ENCODE assay signal across 17 cellular contexts in the genomic region with DNA sequence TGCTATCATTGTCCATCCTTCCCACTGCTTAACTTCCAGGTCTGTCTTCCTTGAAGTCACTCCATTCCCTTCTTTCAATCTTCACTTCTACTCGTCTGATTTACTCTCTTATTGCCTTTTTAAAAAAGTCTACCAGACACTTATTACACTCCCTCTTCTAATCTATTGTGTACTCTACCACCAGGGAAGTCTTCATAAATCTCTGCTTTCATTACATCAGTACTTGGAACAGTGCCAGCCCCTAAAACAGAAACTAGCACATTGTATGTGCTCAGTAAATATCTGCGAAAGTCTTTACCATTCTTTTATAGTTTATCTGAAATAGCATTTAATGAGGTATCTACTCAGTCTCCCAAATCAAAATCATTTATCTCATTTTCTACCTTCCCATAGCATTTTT.
DNase-seq lines count a peak whose midpoint lies in the region; FAIRE-seq and TF ChIP-seq lines count a peak whose summit lies in the region.
"Had no signal": no experiment of that assay in that cellular context is flagged by ENCODE, and none has a peak within 500 bp of the region (broad histone marks: within the 10 kb centered on the region; RNA-seq: fewer than 3 reads in every experiment).

No MANE protein-coding gene starts in this region.

- H3K27me3 ChIP-seq in breast epithelium = no peaks in the 10 kb centered on the region
- H3K27me3 ChIP-seq: colonic mucosa, spleen had no signal

- no peaks in the 10 kb centered on the region for H3K4me1 ChIP-seq in breast epithelium
- H3K4me1 ChIP-seq: colonic mucosa, parathyroid adenoma, spleen had no signal

- H3K4me3 ChIP-seq in breast epithelium (no peak overlapping the region), choroid plexus epithelial cell (ENCODE audit: low read depth, low read length) (no peak overlapping the region)
- H3K4me3 ChIP-seq: colonic mucosa, spleen had no signal

- no peak overlapping the region for H3K27ac Mint-ChIP-seq in MCF 10A (ENCODE audit: low read depth, unreplicated experiment)
- H3K27ac Mint-ChIP-seq: activated naive CD8-positive, alpha-beta T cell treated with anti-CD3 and anti-CD28 coated beads, Interleukin-2, amount 50 U/mL, for 24 hours had no signal

- TF ChIP-seq POLR2A in breast epithelium (IDR thresholded peaks at IDR 0.05) = no peak

- no peak overlapping the region for H3K27ac ChIP-seq in breast epithelium
- H3K27ac ChIP-seq: colonic mucosa, epithelial cell of prostate, parathyroid adenoma, spleen had no signal

- no peaks in the 10 kb centered on the region for H3K9me3 ChIP-seq in breast epithelium
- H3K9me3 ChIP-seq: colonic mucosa, spleen had no signal

- intact Hi-C loops in MCF 10A (cut with micrococcal nuclease) (no loop called here), breast epithelium (cut with DNase I; ENCODE audit: low total_unique reads) (no loop called here)

- peak; percentile 46 for DNase-seq in MCF 10A (ENCODE audit: unreplicated experiment)
- no peak for DNase-seq in breast epithelium (ENCODE audit: low spot score in 2 of 2)
- DNase-seq in NCI-H226 = peak; percentile 8
- DNase-seq in choroid plexus epithelial cell (ENCODE audit: low read depth) = peak; percentile 44
- DNase-seq in urothelium cell line (ENCODE audit: low spot score) = peak; percentile 12
- no peak for DNase-seq in mesenteric fat pad (ENCODE audit: low spot score)
- DNase-seq in OCI-M2 (lab: John Stamatoyannopoulos, UW; ENCODE audit: unreplicated experiment) = no peak
- DNase-seq in AG20443 (ENCODE audit: low spot score) = no peak
- DNase-seq: activated CD4-positive, alpha-beta T cell treated with anti-CD3 and anti-CD28 coated beads, Interleukin-2, amount 50 U/mL, for 1 hour; activated naive CD8-positive, alpha-beta T cell treated with anti-CD3 and anti-CD28 coated beads, Interleukin-2, amount 50 U/mL, for 24 hours; activated T-cell treated with anti-CD3 and anti-CD28 coated beads, Interleukin-2, amount 50 U/mL, for 1 hour; colonic mucosa; spleen; stimulated activated naive CD8-positive, alpha-beta T cell treated with anti-CD3 and anti-CD28 coated beads, Interleukin-15, Interleukin-2, amounts not matched to agents 100 U/mL and 50 U/mL, for 24 hours had no signal

- no peak for FAIRE-seq in urothelium cell line (lab: Jason Lieb, UNC)
- FAIRE-seq: H1 had no signal

- no peaks in the 10 kb centered on the region for H3K9me3 Mint-ChIP-seq in MCF 10A (ENCODE audit: unreplicated experiment)

- H3K27me3 Mint-ChIP-seq in MCF 10A (ENCODE audit: insufficient read depth, unreplicated experiment) = peaks cover 88% of the 10 kb centered on the region
- H3K27me3 Mint-ChIP-seq: activated naive CD8-positive, alpha-beta T cell treated with anti-CD3 and anti-CD28 coated beads, Interleukin-2, amount 50 U/mL, for 24 hours had no signal

- H3K36me3 ChIP-seq in breast epithelium = no peaks in the 10 kb centered on the region
- H3K36me3 ChIP-seq: colonic mucosa, spleen had no signal

- BruUV-seq in MCF 10A (replicated peaks; lab: Mats Ljungman, UMichigan) = no TSS peak

- no peaks in the 10 kb centered on the region for H3K4me1 Mint-ChIP-seq in MCF 10A (ENCODE audit: insufficient read depth, unreplicated experiment)
- H3K4me1 Mint-ChIP-seq: activated naive CD8-positive, alpha-beta T cell treated with anti-CD3 and anti-CD28 coated beads, Interleukin-2, amount 50 U/mL, for 24 hours had no signal

- TF ChIP-seq CTCF in MCF 10A (IDR thresholded peaks at IDR 0.05; ENCODE audit: unreplicated experiment) (no peak), breast epithelium (IDR thresholded peaks at IDR 0.05) (no peak), choroid plexus epithelial cell (conservative IDR thresholded peaks at IDR 0.05; ENCODE audit: low read depth, low read length) (no peak)

- no peak overlapping the region for H3K4me3 Mint-ChIP-seq in MCF 10A (ENCODE audit: unreplicated experiment)
- H3K4me3 Mint-ChIP-seq: activated naive CD8-positive, alpha-beta T cell treated with anti-CD3 and anti-CD28 coated beads, Interleukin-2, amount 50 U/mL, for 24 hours had no signal

- CTCF ChIA-PET in MCF 10A (lab: Yijun Ruan, JAX) = no interaction called here

- H3K36me3 Mint-ChIP-seq in MCF 10A (ENCODE audit: insufficient read depth, unreplicated experiment) = no peaks in the 10 kb centered on the region

- POLR2A ChIA-PET in MCF 10A (lab: Yijun Ruan, JAX) = no interaction called here

Comparison
In these comparisons a context has a peak if more than half of its experiments do, and no peak if none do; other contexts are left out.
1. DNase-seq: peak in MCF 10A (single experiment), NCI-H226 (single experiment), choroid plexus epithelial cell (single experiment) and urothelium cell line (single experiment); none in breast epithelium (0 of 2), mesenteric fat pad (single experiment), OCI-M2 (single experiment) and AG20443 (single experiment).